In the genomic region with DNA sequence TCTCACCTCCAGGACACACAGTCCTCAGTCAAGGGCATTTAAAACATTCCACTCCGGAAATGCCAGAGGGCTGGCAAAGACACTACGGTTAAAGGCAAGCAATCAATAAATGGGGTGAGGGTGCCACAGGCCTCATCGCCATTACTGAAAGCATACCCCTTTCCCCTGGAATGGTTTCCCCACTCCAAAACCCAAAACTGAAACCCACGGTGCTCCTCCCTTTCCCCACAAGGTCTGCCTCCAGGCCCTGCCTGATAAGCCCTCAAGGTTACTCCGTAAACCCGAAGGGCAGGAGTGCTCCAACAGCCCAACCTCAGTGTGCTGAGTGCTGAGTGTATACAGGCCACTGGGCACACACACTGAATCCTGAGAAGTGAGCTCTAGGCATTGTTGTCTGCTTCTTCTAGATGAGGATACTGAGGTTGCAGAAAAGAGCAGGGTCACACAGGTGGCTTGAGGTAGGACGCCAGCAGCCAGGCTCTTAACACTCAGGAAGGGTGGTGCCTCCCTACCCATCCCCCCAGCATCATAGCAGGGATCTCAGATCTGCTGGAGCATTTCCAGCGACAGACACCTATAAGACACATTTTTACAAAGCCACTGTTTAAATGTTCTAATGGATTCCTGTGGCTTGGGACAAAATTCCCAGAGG, we compare ENCODE assay signal across 1 cellular context.
A peak's percentile ranks its signal among the peaks of the same experiment; 100 is the strongest.
TF ChIP-seq lines count a peak whose summit lies in the region.

No MANE protein-coding gene starts in this region.

TF ChIP-seq in K562, 482 proteins besides CTCF, POLR2A, EP300 and RAD21 (continued from another document and continues in another):
- TF ChIP-seq ZNF407 (IDR thresholded peaks at IDR 0.05; ENCODE audit: low read depth) (no peak; the same call in 1 of the 2 replicates), ZNF146 (CRISPR knock-in tag; IDR thresholded peaks at IDR 0.05; ENCODE audit: unreplicated experiment) (no peak), SRSF3 (IDR thresholded peaks at IDR 0.05; ENCODE audit: insufficient read depth, low read length) (no peak), KAT8 (IDR thresholded peaks at IDR 0.05; ENCODE audit: low read depth) (no peak), ZBED1 (IDR thresholded peaks at IDR 0.05) (no peak), CBFA2T2 (conservative IDR thresholded peaks at IDR 0.05) (peak; percentile 44; the same call in 1 of the 2 replicates), TAL1 (IDR thresholded peaks at IDR 0.05) (peak; percentile 61), NRF1 (conservative IDR thresholded peaks at IDR 0.05 in 1 of 2, IDR thresholded peaks at IDR 0.05 in 1 of 2) (peak; percentile 17 to 37; a peak in 2 of 4 replicates), LEF1 (IDR thresholded peaks at IDR 0.05) (peak; percentile 73), ZNF644 (tag; IDR thresholded peaks at IDR 0.05; ENCODE audit: low read depth) (no peak), HDGF (IDR thresholded peaks at IDR 0.05) (peak; percentile 92; the same call in 1 of the 2 replicates), TEAD1 (CRISPR knock-in tag; IDR thresholded peaks at IDR 0.05) (no peak), SRSF1 (IDR thresholded peaks at IDR 0.05; ENCODE audit: low read depth, low read length) (no peak), NCOR1 (IDR thresholded peaks at IDR 0.05) (peak; percentile 46), TCF3 (CRISPR knock-in tag; IDR thresholded peaks at IDR 0.05) (peak; percentile 73), ZC3H8 (IDR thresholded peaks at IDR 0.05) (no peak), ARID2 (IDR thresholded peaks at IDR 0.05) (no peak), ETV5 (CRISPR knock-in tag; IDR thresholded peaks at IDR 0.05; ENCODE audit: low read depth) (0 out of 2 replicates have a peak, but pooled peaks have one; percentile 68), ZBTB1 (CRISPR knock-in tag; IDR thresholded peaks at IDR 0.05; ENCODE audit: borderline replicate concordance, low read depth) (0 out of 2 replicates have a peak, but pooled peaks have one; percentile 18), RNF2 (IDR thresholded peaks at IDR 0.05) (peak; percentile 38; the same call in 1 of the 2 replicates), RCOR1 (IDR thresholded peaks at IDR 0.05; ENCODE audit: borderline replicate concordance in 1 of 2, low read depth in 2 of 2, low read length in 2 of 2) (peak in 1 of 2 experiments; percentile 61; a peak in 3 of 4 replicates), NKRF (IDR thresholded peaks at IDR 0.05; ENCODE audit: borderline replicate concordance) (0 out of 2 replicates have a peak, but pooled peaks have one; percentile 35), MCM3 (IDR thresholded peaks at IDR 0.05) (no peak), HMG20A (CRISPR knock-in tag; conservative IDR thresholded peaks at IDR 0.05) (no peak), CBFA2T3 (IDR thresholded peaks at IDR 0.05) (peak; percentile 70), ZNF511 (CRISPR knock-in tag; IDR thresholded peaks at IDR 0.05) (no peak), HDAC1 (IDR thresholded peaks at IDR 0.05) (peak in 1 of 2 experiments; percentile 80; a peak in 2 of 4 replicates), PHF21A (IDR thresholded peaks at IDR 0.05; ENCODE audit: borderline replicate concordance, low read depth) (no peak), HNRNPL (IDR thresholded peaks at IDR 0.05; ENCODE audit: low read depth, low read length) (0 out of 2 replicates have a peak, but pooled peaks have one; percentile 29)
- TF ChIP-seq, protein P1, sequence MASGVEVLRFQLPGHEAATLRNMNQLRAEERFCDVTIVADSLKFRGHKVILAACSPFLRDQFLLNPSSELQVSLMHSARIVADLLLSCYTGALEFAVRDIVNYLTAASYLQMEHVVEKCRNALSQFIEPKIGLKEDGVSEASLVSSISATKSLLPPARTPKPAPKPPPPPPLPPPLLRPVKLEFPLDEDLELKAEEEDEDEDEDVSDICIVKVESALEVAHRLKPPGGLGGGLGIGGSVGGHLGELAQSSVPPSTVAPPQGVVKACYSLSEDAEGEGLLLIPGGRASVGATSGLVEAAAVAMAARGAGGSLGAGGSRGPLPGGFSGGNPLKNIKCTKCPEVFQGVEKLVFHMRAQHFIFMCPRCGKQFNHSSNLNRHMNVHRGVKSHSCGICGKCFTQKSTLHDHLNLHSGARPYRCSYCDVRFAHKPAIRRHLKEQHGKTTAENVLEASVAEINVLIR (CRISPR knock-in tag; IDR thresholded peaks at IDR 0.05) = no peak
- TF ChIP-seq, protein P2, sequence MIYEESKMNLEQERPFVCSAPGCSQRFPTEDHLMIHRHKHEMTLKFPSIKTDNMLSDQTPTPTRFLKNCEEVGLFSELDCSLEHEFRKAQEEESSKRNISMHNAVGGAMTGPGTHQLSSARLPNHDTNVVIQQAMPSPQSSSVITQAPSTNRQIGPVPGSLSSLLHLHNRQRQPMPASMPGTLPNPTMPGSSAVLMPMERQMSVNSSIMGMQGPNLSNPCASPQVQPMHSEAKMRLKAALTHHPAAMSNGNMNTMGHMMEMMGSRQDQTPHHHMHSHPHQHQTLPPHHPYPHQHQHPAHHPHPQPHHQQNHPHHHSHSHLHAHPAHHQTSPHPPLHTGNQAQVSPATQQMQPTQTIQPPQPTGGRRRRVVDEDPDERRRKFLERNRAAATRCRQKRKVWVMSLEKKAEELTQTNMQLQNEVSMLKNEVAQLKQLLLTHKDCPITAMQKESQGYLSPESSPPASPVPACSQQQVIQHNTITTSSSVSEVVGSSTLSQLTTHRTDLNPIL (CRISPR knock-in tag; IDR thresholded peaks at IDR 0.05) = no peak
- TF ChIP-seq, protein P3, sequence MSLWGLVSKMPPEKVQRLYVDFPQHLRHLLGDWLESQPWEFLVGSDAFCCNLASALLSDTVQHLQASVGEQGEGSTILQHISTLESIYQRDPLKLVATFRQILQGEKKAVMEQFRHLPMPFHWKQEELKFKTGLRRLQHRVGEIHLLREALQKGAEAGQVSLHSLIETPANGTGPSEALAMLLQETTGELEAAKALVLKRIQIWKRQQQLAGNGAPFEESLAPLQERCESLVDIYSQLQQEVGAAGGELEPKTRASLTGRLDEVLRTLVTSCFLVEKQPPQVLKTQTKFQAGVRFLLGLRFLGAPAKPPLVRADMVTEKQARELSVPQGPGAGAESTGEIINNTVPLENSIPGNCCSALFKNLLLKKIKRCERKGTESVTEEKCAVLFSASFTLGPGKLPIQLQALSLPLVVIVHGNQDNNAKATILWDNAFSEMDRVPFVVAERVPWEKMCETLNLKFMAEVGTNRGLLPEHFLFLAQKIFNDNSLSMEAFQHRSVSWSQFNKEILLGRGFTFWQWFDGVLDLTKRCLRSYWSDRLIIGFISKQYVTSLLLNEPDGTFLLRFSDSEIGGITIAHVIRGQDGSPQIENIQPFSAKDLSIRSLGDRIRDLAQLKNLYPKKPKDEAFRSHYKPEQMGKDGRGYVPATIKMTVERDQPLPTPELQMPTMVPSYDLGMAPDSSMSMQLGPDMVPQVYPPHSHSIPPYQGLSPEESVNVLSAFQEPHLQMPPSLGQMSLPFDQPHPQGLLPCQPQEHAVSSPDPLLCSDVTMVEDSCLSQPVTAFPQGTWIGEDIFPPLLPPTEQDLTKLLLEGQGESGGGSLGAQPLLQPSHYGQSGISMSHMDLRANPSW (CRISPR knock-in tag; IDR thresholded peaks at IDR 0.05) = no peak; the same call in 1 of the 2 replicates
